ENCODE assay signal across 12 cellular contexts in genomic region chr7:47651355-47652317, GRCh38.
DNase-seq lines count a peak whose midpoint lies in the region; ATAC-seq, FAIRE-seq and TF ChIP-seq lines count a peak whose summit lies in the region.
"Had no signal": no experiment of that assay in that cellular context is flagged by ENCODE, and none has a peak within 500 bp of the region (broad histone marks: within the 10 kb centered on the region; RNA-seq: fewer than 3 reads in every experiment).

No MANE protein-coding gene starts in this region.

- peak overlapping the region in 1 of 2 donors; percentile 38 for H3K27ac ChIP-seq in breast epithelium

- ATAC-seq in HG03139 (IDR thresholded peaks at IDR 0.05; ENCODE audit: unreplicated experiment), result no peak

- H3K4me1 Mint-ChIP-seq in MCF 10A (ENCODE audit: insufficient read depth, unreplicated experiment), result peaks cover 31% of the 10 kb centered on the region

- POLR2A ChIA-PET in MCF 10A (lab: Yijun Ruan, JAX), result interaction anchor here (0.6 to 0.7 kb wide), 2 partner anchors 41 to 503 kb away, joined by 3 read pairs; no protein-coding TSS in a partner anchor

- H3K27ac Mint-ChIP-seq in MCF 10A (ENCODE audit: low read depth, unreplicated experiment), result peak overlapping the region; percentile 86
- H3K27ac Mint-ChIP-seq: activated CD4-positive, alpha-beta T cell treated with anti-CD3 and anti-CD28 coated beads, Interleukin-2, amount 10 ng/mL, durations not matched to agents 24 days and 14 days; activated naive CD4-positive, alpha-beta T cell treated with anti-CD3 and anti-CD28 coated beads for 36 hours; progenitor cell of endocrine pancreas had no signal

- DNase-seq in MCF 10A (ENCODE audit: unreplicated experiment) (peak; percentile 95), breast epithelium (ENCODE audit: low spot score in 2 of 2) (no peak), adipocyte (ENCODE audit: low read depth) (peak; percentile 91), glomerular visceral epithelial cell (ENCODE audit: extremely low spot score) (peak; percentile 92), urothelium cell line (ENCODE audit: low spot score) (peak; percentile 81), HUDEP-2 (lab: John Stamatoyannopoulos, UW; ENCODE audit: unreplicated experiment in 76 of 76) (no peak), NK-92 (lab: John Stamatoyannopoulos, UW; ENCODE audit: unreplicated experiment) (no peak)
- DNase-seq: 8988T; activated CD4-positive, alpha-beta T cell treated with anti-CD3 and anti-CD28 coated beads, Interleukin-2, amount 10 ng/mL, durations not matched to agents 24 days and 14 days; activated naive CD4-positive, alpha-beta T cell treated with anti-CD3 and anti-CD28 coated beads for 36 hours had no signal

- no TSS peak for BruUV-seq in MCF 10A (replicated peaks; lab: Mats Ljungman, UMichigan)

- FAIRE-seq in urothelium cell line (lab: Jason Lieb, UNC), result peak; percentile 90

- no peak overlapping the region for H3K4me3 Mint-ChIP-seq in MCF 10A (ENCODE audit: unreplicated experiment)
- H3K4me3 Mint-ChIP-seq: activated CD4-positive, alpha-beta T cell treated with anti-CD3 and anti-CD28 coated beads, Interleukin-2, amount 10 ng/mL, durations not matched to agents 24 days and 14 days; activated naive CD4-positive, alpha-beta T cell treated with anti-CD3 and anti-CD28 coated beads for 36 hours had no signal

- TF ChIP-seq CTCF in MCF 10A (IDR thresholded peaks at IDR 0.05; ENCODE audit: unreplicated experiment) (no peak), breast epithelium (IDR thresholded peaks at IDR 0.05) (no peak)

- intact Hi-C loops in MCF 10A (cut with micrococcal nuclease) (loop anchor here (2.0 to 5.0 kb wide), 3 partner anchors 25 to 64 kb away; no protein-coding TSS in a partner anchor), breast epithelium (cut with DNase I; ENCODE audit: low total_unique reads) (no loop called here)

- H3K4me3 ChIP-seq in breast epithelium (no peak overlapping the region), adipocyte (ENCODE audit: low read length) (no peak overlapping the region)

- H3K9me3 Mint-ChIP-seq in MCF 10A (ENCODE audit: unreplicated experiment), result no peaks in the 10 kb centered on the region
- H3K9me3 Mint-ChIP-seq: activated CD4-positive, alpha-beta T cell treated with anti-CD3 and anti-CD28 coated beads, Interleukin-2, amount 10 ng/mL, durations not matched to agents 24 days and 14 days; activated naive CD4-positive, alpha-beta T cell treated with anti-CD3 and anti-CD28 coated beads for 36 hours had no signal

- TF ChIP-seq POLR2A in breast epithelium (IDR thresholded peaks at IDR 0.05), result no peak

- no peaks in the 10 kb centered on the region for H3K27me3 ChIP-seq in breast epithelium
- H3K27me3 ChIP-seq in adipocyte (replicated peaks; ENCODE audit: control insufficient read depth, insufficient read depth, low read length), result peaks cover 11% of the 10 kb centered on the region

- H3K36me3 Mint-ChIP-seq in MCF 10A (ENCODE audit: insufficient read depth, unreplicated experiment), result no peaks in the 10 kb centered on the region

- no peaks in the 10 kb centered on the region for H3K27me3 Mint-ChIP-seq in MCF 10A (ENCODE audit: insufficient read depth, unreplicated experiment)
- H3K27me3 Mint-ChIP-seq: activated CD4-positive, alpha-beta T cell treated with anti-CD3 and anti-CD28 coated beads, Interleukin-2, amount 10 ng/mL, durations not matched to agents 24 days and 14 days; progenitor cell of endocrine pancreas had no signal

- H3K36me3 ChIP-seq in breast epithelium, result no peaks in the 10 kb centered on the region
- H3K36me3 ChIP-seq in adipocyte (ENCODE audit: control insufficient read depth, insufficient read depth, low read length, severe bottlenecking), result no peaks in the 10 kb centered on the region

- H3K4me1 ChIP-seq in breast epithelium (no peaks in the 10 kb centered on the region), adipocyte (ENCODE audit: control insufficient read depth, insufficient read depth, low read length) (peaks cover 58% of the 10 kb centered on the region)

- no peaks in the 10 kb centered on the region for H3K9me3 ChIP-seq in breast epithelium
- H3K9me3 ChIP-seq in adipocyte (ENCODE audit: control insufficient read depth, low read length), result no peaks in the 10 kb centered on the region

- CTCF ChIA-PET in MCF 10A (lab: Yijun Ruan, JAX), result interaction anchor here (0.7 to 1.0 kb wide), 4 partner anchors 14 to 149 kb away, joined by 3 to 4 read pairs (median 3); no protein-coding TSS in a partner anchor

- H3K9ac ChIP-seq in adipocyte (ENCODE audit: low read length), result peak overlapping the region; percentile 65

Comparison
In these comparisons a context has a peak if more than half of its experiments do, and no peak if none do; other contexts are left out.
1. DNase-seq: peak in MCF 10A (single experiment), adipocyte (single experiment), glomerular visceral epithelial cell (single experiment) and urothelium cell line (single experiment); none in breast epithelium (0 of 2), HUDEP-2 (0 of 76) and NK-92 (single experiment).